Comparison of ENCODE assay signal across 8 cellular contexts in the genomic region with DNA sequence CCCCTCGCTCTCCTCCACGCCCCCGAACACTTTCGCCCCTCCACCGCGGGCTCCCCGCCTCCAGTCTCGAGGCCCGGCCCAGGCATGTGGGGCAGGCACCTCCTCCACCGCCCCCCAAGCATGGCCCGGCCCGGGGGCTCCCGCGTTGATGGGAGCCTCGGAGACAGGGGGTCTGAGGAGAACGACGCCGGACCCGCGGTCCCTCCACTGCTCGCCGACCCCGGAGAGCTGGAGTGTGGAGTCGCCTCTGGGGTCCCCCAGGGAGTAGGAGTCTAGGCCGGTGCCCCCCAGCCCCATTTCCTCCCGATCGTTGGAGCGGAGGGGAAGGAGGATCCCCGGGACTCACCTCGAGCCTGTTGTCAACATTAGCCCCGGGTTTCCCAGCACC. TPM values are rescaled to one million over a fixed set of nuclear protein-coding genes. Genes with fewer than 3 reads are reported as not detected.
DNase-seq lines count a peak whose midpoint lies in the region; ATAC-seq, FAIRE-seq and TF ChIP-seq lines count a peak whose summit lies in the region.

No MANE protein-coding gene starts in this region.

- H3K9me3 ChIP-seq in SK-N-SH = no peaks in the 10 kb centered on the region
- H3K9me3 ChIP-seq in K562 (replicated peaks; ENCODE audit: control insufficient read depth, insufficient read depth, low read depth, low read length) = peaks cover 4% of the 10 kb centered on the region; the same call in 1 of the 2 replicates

- H3K27ac ChIP-seq in SK-N-SH (ENCODE audit: low read depth in 2 of 2, low read length in 1 of 2) (peak overlapping the region; percentile 98 to 99), K562 (ENCODE audit: extremely low read depth, low read depth, low read length) (peak overlapping the region; percentile 100), layer of hippocampus (ENCODE audit: low read depth, low read length) (peak overlapping the region; percentile 100)

- peak overlapping the region; percentile 87 for H3K4me2 ChIP-seq in SK-N-SH
- H3K4me2 ChIP-seq in K562 (ENCODE audit: insufficient read depth, low read length) = peak overlapping the region; percentile 89

- H3K4me3 ChIP-seq in SK-N-SH (ENCODE audit: low read depth in 2 of 2, low read length in 1 of 2) (peak overlapping the region; percentile 89 to 95), K562 (peak overlapping the region; percentile 100)

- H3K4me1 ChIP-seq in SK-N-SH (ENCODE audit: control insufficient read depth in 1 of 2, insufficient read depth in 2 of 2, low read depth in 1 of 2, low read length in 1 of 2) (peaks cover 10 to 11% of the 10 kb centered on the region in 2 experiments; a peak in 3 of 4 replicates), K562 (replicated peaks in 1 of 2; ENCODE audit: control insufficient read depth in 2 of 2, insufficient read depth in 2 of 2, low read length in 2 of 2) (peaks cover 5 to 11% of the 10 kb centered on the region in 2 experiments; a peak in 4 of 5 replicates)

- WGBS in SK-N-SH (ENCODE audit: low lambda C conversion rate) = 1% methylated on average over 22 of the region's 31 CpGs
- 3% methylated on average over 14 of the region's 31 CpGs for WGBS in K562 (ENCODE audit: insufficient coverage, low coverage, missing lambda C conversion rate)

- intact Hi-C loops in K562 (cut with micrococcal nuclease) = loop anchor here (2.0 to 10.0 kb wide), 3 partner anchors 26 to 152 kb away; a partner anchor contains a TSS

- TF ChIP-seq EP300 in SK-N-SH (IDR thresholded peaks at IDR 0.05; ENCODE audit: borderline replicate concordance in 1 of 2, low read depth in 1 of 2, low read length in 1 of 2) = no peak
- no peak for TF ChIP-seq EP300 in K562 (IDR thresholded peaks at IDR 0.05; ENCODE audit: low read length)

- no TSS peak for BruUV-seq in K562 (replicated peaks; lab: Mats Ljungman, UMichigan)

- DNase-seq in SK-N-SH (no peak), K562 (ENCODE audit: extremely low read depth in 1 of 4, low spot score in 3 of 4) (peak; percentile 42 to 80 (median 67)), SK-N-DZ (ENCODE audit: low spot score) (no peak), AML-193 (lab: John Stamatoyannopoulos, UW) (no peak)
- DNase-seq in stimulated activated CD4-positive, alpha-beta T cell treated with anti-CD3 and anti-CD28 coated beads, Interleukin-4, amount 100 ng/mL, for 4 hours = peak; percentile 57 to 72

- no peaks in the 10 kb centered on the region for H3K9me1 ChIP-seq in K562 (ENCODE audit: control insufficient read depth, insufficient read depth, low read length)

- H3K27me3 ChIP-seq in SK-N-SH (ENCODE audit: insufficient read depth) = no peaks in the 10 kb centered on the region
- no peaks in the 10 kb centered on the region for H3K27me3 ChIP-seq in K562 (ENCODE audit: control insufficient read depth in 2 of 2, insufficient read depth in 2 of 2, low read length in 2 of 2)
- no peaks in the 10 kb centered on the region for H3K27me3 ChIP-seq in layer of hippocampus (ENCODE audit: control insufficient read depth, insufficient read depth, low read length)

- CTCF ChIA-PET in SK-N-SH (lab: Yijun Ruan, JAX) = interaction anchor here (1.4 to 1.5 kb wide), 2 partner anchors 56 to 87 kb away, joined by 3 to 5 read pairs; no protein-coding TSS in a partner anchor
- CTCF ChIA-PET in K562 (lab: Yijun Ruan, JAX; ENCODE audit: low intra/inter-chr PET ratio) = no interaction called here

- H4K20me1 ChIP-seq in SK-N-SH (ENCODE audit: insufficient read depth) (peaks cover 5% of the 10 kb centered on the region; the same call in 1 of the 2 replicates), K562 (replicated peaks; ENCODE audit: control insufficient read depth, insufficient read depth, low read length) (no peaks in the 10 kb centered on the region)

- H3F3A ChIP-seq in SK-N-SH (replicated peaks; ENCODE audit: insufficient read depth) = no peaks in the 10 kb centered on the region

- POLR2A ChIA-PET in SK-N-SH (lab: Yijun Ruan, JAX) = interaction anchor here (0.6 to 1.6 kb wide), 4 partner anchors 11 to 57 kb away, joined by 3 to 13 read pairs (median 3); a partner anchor contains a TSS
- POLR2A ChIA-PET in K562 (lab: Yijun Ruan, JAX) = interaction anchor here (0.6 to 3.5 kb wide), 8 partner anchors 9 to 1257 kb away, joined by 3 to 20 read pairs (median 6); no protein-coding TSS in a partner anchor

- H3K9me2 ChIP-seq in SK-N-SH = no peaks in the 10 kb centered on the region

- TF ChIP-seq POLR2A in GM10847 (IDR thresholded peaks at IDR 0.05; ENCODE audit: extremely low read depth, insufficient read length) (peak; percentile 54), K562 (conservative IDR thresholded peaks at IDR 0.05) (peak; percentile 68)

- peak; percentile 14 for ATAC-seq in HG02678 (IDR thresholded peaks at IDR 0.05; ENCODE audit: unreplicated experiment)
- ATAC-seq in K562 = peak; percentile 60

- TF ChIP-seq CTCF in SK-N-SH (IDR thresholded peaks at IDR 0.05) (no peak), K562 (IDR thresholded peaks at IDR 0.05 in 2 of 3, conservative IDR thresholded peaks at IDR 0.05 in 1 of 3; ENCODE audit: insufficient read depth in 2 of 3, low read depth in 1 of 3, low read length in 3 of 3) (no peak)

- in situ Hi-C loops in K562 (cut with MboI) = no loop called here

- peaks cover 52% of the 10 kb centered on the region for H3K79me2 ChIP-seq in SK-N-SH (ENCODE audit: insufficient read depth)
- peaks cover 51% of the 10 kb centered on the region for H3K79me2 ChIP-seq in K562 (ENCODE audit: control insufficient read depth, insufficient read depth, low read length)

- H3K36me3 ChIP-seq in SK-N-SH (replicated peaks in 1 of 2; ENCODE audit: control insufficient read depth in 1 of 2, insufficient read depth in 2 of 2, low read length in 1 of 2) = peaks cover 0 to 2% of the 10 kb centered on the region in 2 experiments
- peaks cover 5% of the 10 kb centered on the region; the same call in 2 of the 3 replicates for H3K36me3 ChIP-seq in K562 (ENCODE audit: control insufficient read depth, insufficient read depth, low read length)

- TF ChIP-seq RAD21 in SK-N-SH (IDR thresholded peaks at IDR 0.05; ENCODE audit: low read length) (no peak), K562 (CRISPR knock-in tag; conservative IDR thresholded peaks at IDR 0.05 in 1 of 2, IDR thresholded peaks at IDR 0.05 in 1 of 2) (no peak)

- H3K9ac ChIP-seq in SK-N-SH (peak overlapping the region; percentile 100), K562 (ENCODE audit: insufficient read depth in 1 of 2, low read depth in 2 of 2, low read length in 2 of 2) (peak overlapping the region; percentile 99)

- FAIRE-seq in K562 (lab: Jason Lieb, UNC) = no peak

- H2AFZ ChIP-seq in SK-N-SH (ENCODE audit: low read depth) (peak overlapping the region; percentile 78; the same call in 1 of the 2 replicates), K562 (ENCODE audit: low read depth, low read length) (peak overlapping the region; percentile 86)

RNA-seq across cellular contexts. Expression of a gene that starts 0.2 kb away (rescaled TPM):
- 4.7 and 6.4 TPM in 2 replicates for polyA plus RNA-seq in SK-N-SH (2012; rRNA removed)
- polyA plus RNA-seq in SK-N-SH (2012; cell fraction: cytosol; rRNA removed) = 7.1 and 8.3 TPM in 2 replicates
- 4.2 and 9.2 TPM in 2 replicates for polyA plus RNA-seq in SK-N-SH (2012; cell fraction: nucleus; rRNA removed)
- total RNA-seq in K562 (2011; cell fraction: chromatin; rRNA removed; ENCODE audit: low replicate concordance) = 10.8 and 56.6 TPM in 2 replicates
- 6.5 and 9.1 TPM in 2 replicates for total RNA-seq in K562 (2011; cell fraction: nucleolus; rRNA removed)
- 12.4 and 15.1 TPM in 2 replicates for total RNA-seq in K562 (2011; cell fraction: nucleoplasm; rRNA removed)
- 18.8 and 18.9 TPM in 2 replicates for total RNA-seq in K562 (2014; rRNA removed)
- 35.3 and 41.9 TPM in 2 replicates for total RNA-seq in K562 (2014; rRNA removed; fragmentation: Illumina TruSeq; extraction: Trizol)
- 33.1 and 35.8 TPM in 2 replicates for total RNA-seq in K562 (2015; rRNA removed; fragmentation: Illumina TruSeq; extraction: Trizol)
- 20.9 and 21.2 TPM in 2 replicates for total RNA-seq in K562 (2021)
- 18.9 and 27.2 TPM in 2 replicates for polyA plus RNA-seq in K562 (2011; rRNA removed)
- 4.6 and 8.1 TPM in 2 replicates for polyA plus RNA-seq in K562 (2011; cell fraction: cytosol; rRNA removed)
- 8.0 and 9.4 TPM in 2 replicates for polyA plus RNA-seq in K562 (2011; cell fraction: nucleus; rRNA removed)
- 13.3 and 21.1 TPM in 2 replicates for polyA plus RNA-seq in K562 (2012)
- polyA plus RNA-seq in K562 (2014; fragmentation: Illumina TruSeq; extraction: Trizol) = 29.1 and 37.7 TPM in 2 replicates
- polyA plus RNA-seq in K562 (2014; fragmentation: Nextera tagmentation; extraction: Ambion mirVana) = 10 to 100 TPM; 13.9 to 17.3 TPM
- polyA plus RNA-seq in K562 (2014; rRNA removed) = 22.4 and 23.7 TPM in 2 replicates
- 43.1 and 43.5 TPM in 2 replicates for polyA minus RNA-seq in K562 (2011; rRNA and poly(A)+ RNA removed)
- polyA minus RNA-seq in K562 (2011; cell fraction: cytosol; rRNA and poly(A)+ RNA removed) = 10.0 and 15.4 TPM in 2 replicates
- polyA minus RNA-seq in K562 (2011; cell fraction: nucleus; rRNA and poly(A)+ RNA removed) = 9.0 and 18.8 TPM in 2 replicates
- 18.7 and 19.1 TPM in 2 replicates for polyA plus RNA-seq in SK-N-DZ (2014; cell fraction: cytosol; rRNA removed)
- polyA plus RNA-seq in SK-N-DZ (2014; cell fraction: nucleus; rRNA removed) = 14.9 and 17.6 TPM in 2 replicates

RNA-seq across cellular contexts. Expression of a gene that starts 26.4 kb away (rescaled TPM):
- polyA plus RNA-seq in SK-N-SH (2012; rRNA removed) (17.7 and 24.2 TPM in 2 replicates), K562 (2011; rRNA removed) (19.7 and 20.2 TPM in 2 replicates), K562 (2014; fragmentation: Illumina TruSeq; extraction: Trizol) (10.0 TPM in 2 replicates), K562 (2014; fragmentation: Nextera tagmentation; extraction: Ambion mirVana) (1 to 10 TPM; 3.1 to 3.3 TPM), K562 (2014; rRNA removed) (7.6 and 9.1 TPM in 2 replicates)
- 21.9 and 22.9 TPM in 2 replicates for polyA plus RNA-seq in SK-N-SH (2012; cell fraction: cytosol; rRNA removed)
- 12.8 and 17.4 TPM in 2 replicates for polyA plus RNA-seq in SK-N-SH (2012; cell fraction: nucleus; rRNA removed)
- 53.9 and 59.3 TPM in 2 replicates for total RNA-seq in K562 (2011; cell fraction: chromatin; rRNA removed; ENCODE audit: low replicate concordance)
- 34.9 and 37.9 TPM in 2 replicates for total RNA-seq in K562 (2011; cell fraction: nucleolus; rRNA removed)
- 19.8 and 21.9 TPM in 2 replicates for total RNA-seq in K562 (2011; cell fraction: nucleoplasm; rRNA removed)
- total RNA-seq in K562 (2014; rRNA removed) (4.8 and 7.1 TPM in 2 replicates), K562 (2014; rRNA removed; fragmentation: Illumina TruSeq; extraction: Trizol) (6.8 and 8.4 TPM in 2 replicates), K562 (2015; rRNA removed; fragmentation: Illumina TruSeq; extraction: Trizol) (5.3 and 6.1 TPM in 2 replicates), K562 (2021) (9.3 and 11.3 TPM in 2 replicates)
- polyA plus RNA-seq in K562 (2011; cell fraction: cytosol; rRNA removed) = 16.9 and 35.7 TPM in 2 replicates
- 15.8 and 16.6 TPM in 2 replicates for polyA plus RNA-seq in K562 (2011; cell fraction: nucleus; rRNA removed)
- 5.5 and 8.5 TPM in 2 replicates for polyA plus RNA-seq in K562 (2012)
- polyA minus RNA-seq in K562 (2011; rRNA and poly(A)+ RNA removed) = 45.7 and 73.0 TPM in 2 replicates
- polyA minus RNA-seq in K562 (2011; cell fraction: cytosol; rRNA and poly(A)+ RNA removed) = 30.4 and 38.1 TPM in 2 replicates
- 14.7 and 35.8 TPM in 2 replicates for polyA minus RNA-seq in K562 (2011; cell fraction: nucleus; rRNA and poly(A)+ RNA removed)
- 30.4 and 68.0 TPM in 2 replicates for polyA plus RNA-seq in SK-N-DZ (2014; cell fraction: cytosol; rRNA removed)
- 16.2 and 38.1 TPM in 2 replicates for polyA plus RNA-seq in SK-N-DZ (2014; cell fraction: nucleus; rRNA removed)

Comparison
In these comparisons a context has a peak if more than half of its experiments do, and no peak if none do; other contexts are left out.
1. DNase-seq: peak in K562 (4 of 4) and stimulated activated CD4-positive, alpha-beta T cell treated with anti-CD3 and anti-CD28 coated beads, Interleukin-4, amount 100 ng/mL, for 4 hours (2 of 2); none in SK-N-SH (single experiment), SK-N-DZ (single experiment) and AML-193 (0 of 2).
2. Peak in every context shown above with its lines, with median percentiles within 50 percentile points of each other: H3K27ac ChIP-seq.